ENCODE assay signal across 13 cellular contexts in genomic region chr14:58919262-58919661, GRCh38.
DNase-seq lines count a peak whose midpoint lies in the region; ATAC-seq and TF ChIP-seq lines count a peak whose summit lies in the region.
"Had no signal": no experiment of that assay in that cellular context is flagged by ENCODE, and none has a peak within 500 bp of the region (broad histone marks: within the 10 kb centered on the region; RNA-seq: fewer than 3 reads in every experiment).

No MANE protein-coding gene starts in this region.

- no CpG with 5 or more reads among the region's 5 CpGs for WGBS in IMR-90 (ENCODE audit: extremely low coverage in 2 of 2, insufficient read length in 1 of 2), 2 experiments

- no peak for TF ChIP-seq CTCF in IMR-90 (conservative IDR thresholded peaks at IDR 0.05; ENCODE audit: low read depth, low read length)
- no peak for TF ChIP-seq CTCF in fibroblast of villous mesenchyme (IDR thresholded peaks at IDR 0.05; ENCODE audit: insufficient read depth, low read depth, low read length)

- no peak for ATAC-seq in IMR-90 (ENCODE audit: low read depth)
- ATAC-seq in HG03139 (IDR thresholded peaks at IDR 0.05; ENCODE audit: unreplicated experiment) = no peak
- ATAC-seq in GM19455 (IDR thresholded peaks at IDR 0.05; ENCODE audit: unreplicated experiment) = no peak
- ATAC-seq in HG03565 (IDR thresholded peaks at IDR 0.05; ENCODE audit: unreplicated experiment) = no peak
- ATAC-seq in GM18907 (IDR thresholded peaks at IDR 0.05; ENCODE audit: unreplicated experiment) = no peak
- ATAC-seq: sciatic nerve; stimulated activated effector memory CD8-positive, alpha-beta T cell treated with anti-CD3 and anti-CD28 coated beads, Interleukin-12 subunit alpha, Interleukin-12 subunit beta, amount 100 ng/mL, for 72 hours had no signal

- H3K79me1 ChIP-seq in IMR-90 (ENCODE audit: low read depth in 1 of 2, low read length in 2 of 2) = no peaks in the 10 kb centered on the region

- H2BK15ac ChIP-seq in IMR-90 (ENCODE audit: low read depth, low read length) = no peak overlapping the region

- intact Hi-C loops in IMR-90 (cut with micrococcal nuclease) = no loop called here

- H2BK120ac ChIP-seq in IMR-90 (ENCODE audit: low read depth, low read length) = no peak overlapping the region; the same call in 1 of the 2 replicates

- no peaks in the 10 kb centered on the region for H3K9me3 ChIP-seq in IMR-90 (ENCODE audit: control insufficient read depth, insufficient read depth, low read length)
- H3K9me3 ChIP-seq: upper lobe of left lung had no signal

- no peak overlapping the region for H2BK20ac ChIP-seq in IMR-90 (ENCODE audit: low read depth, low read length)

- H4K91ac ChIP-seq in IMR-90 (ENCODE audit: insufficient read depth, low read depth, low read length) = no peak overlapping the region

- no peak overlapping the region for H3K56ac ChIP-seq in IMR-90 (ENCODE audit: extremely low read depth, insufficient read depth, low read length)

- peak overlapping the region; percentile 79; the same call in 1 of the 2 replicates for H3K14ac ChIP-seq in IMR-90 (replicated peaks; ENCODE audit: low read depth, low read length)

- POLR2A ChIA-PET in IMR-90 (lab: Charles Lee; ENCODE audit: unreplicated experiment) = no interaction called here

- H3K4me3 ChIP-seq in IMR-90 (ENCODE audit: insufficient read depth, low read depth, low read length) = no peak overlapping the region
- H3K4me3 ChIP-seq in fibroblast of villous mesenchyme (ENCODE audit: low read depth, low read length) = no peak overlapping the region
- H3K4me3 ChIP-seq: SK-N-MC, upper lobe of left lung had no signal

- H2AFZ ChIP-seq in IMR-90 (replicated peaks; ENCODE audit: low read length, poor library complexity) = peak overlapping the region; percentile 1

- TF ChIP-seq RAD21 in IMR-90 (IDR thresholded peaks at IDR 0.05; ENCODE audit: low read length) = no peak

- H3K27ac ChIP-seq in IMR-90 (ENCODE audit: insufficient read depth, low read length) = no peak overlapping the region
- H3K27ac ChIP-seq: SK-N-MC, upper lobe of left lung had no signal

- no peak overlapping the region for H2BK5ac ChIP-seq in IMR-90 (ENCODE audit: low read depth, low read length, poor library complexity, severe bottlenecking)

- H3K9me1 ChIP-seq in IMR-90 (ENCODE audit: insufficient read depth, low read length) = peaks cover 4% of the 10 kb centered on the region; the same call in 1 of the 2 replicates

- H3K23ac ChIP-seq in IMR-90 (ENCODE audit: low read depth, low read length) = 0 out of 2 replicates have a peak overlapping the region, but pooled peaks have one; percentile 15

- no peaks in the 10 kb centered on the region for H3K27me3 ChIP-seq in IMR-90 (ENCODE audit: control insufficient read depth, insufficient read depth, low read length)
- H3K27me3 ChIP-seq: upper lobe of left lung had no signal

- no peaks in the 10 kb centered on the region for H4K20me1 ChIP-seq in IMR-90 (ENCODE audit: insufficient read depth, low read length)

- peaks cover 3% of the 10 kb centered on the region for H3K4me1 ChIP-seq in IMR-90 (ENCODE audit: control insufficient read depth, insufficient read depth, low read length)
- H3K4me1 ChIP-seq: upper lobe of left lung had no signal

- DNase-seq in DMS 273 (lab: John Stamatoyannopoulos, UW; ENCODE audit: unreplicated experiment) (peak; percentile 89), IMR-90 (peak; percentile 31), NCI-H524 (lab: John Stamatoyannopoulos, UW) (peak; percentile 84 to 95), fibroblast of villous mesenchyme (ENCODE audit: low read depth) (peak; percentile 75)
- DNase-seq: activated CD4-positive, alpha-beta memory T cell treated with anti-CD3 and anti-CD28 coated beads, Interleukin-2, amount 10 ng/mL, durations not matched to agents 7 days and 5 days; upper lobe of left lung had no signal

- CTCF ChIA-PET in IMR-90 (lab: Yijun Ruan, JAX) = no interaction called here

- in situ Hi-C loops in IMR-90 (cut with MboI; ENCODE audit: low sequenced_read_pairs) = no loop called here

- peak overlapping the region; percentile 31; the same call in 1 of the 2 replicates for H3K4ac ChIP-seq in IMR-90 (ENCODE audit: low read depth, low read length)

- H3K18ac ChIP-seq in IMR-90 (ENCODE audit: low read depth, low read length) = no peak overlapping the region

- no peak for TF ChIP-seq POLR2A in IMR-90 (IDR thresholded peaks at IDR 0.05; ENCODE audit: low read depth, low read length)

- no peak overlapping the region for H4K5ac ChIP-seq in IMR-90 (ENCODE audit: low read depth, low read length)

- no peak overlapping the region for H3K9ac ChIP-seq in IMR-90 (ENCODE audit: low read depth, low read length)

- H2AK9ac ChIP-seq in IMR-90 (replicated peaks; ENCODE audit: low read depth, low read length, poor library complexity) = no peak overlapping the region

- no peak overlapping the region for H3K4me2 ChIP-seq in IMR-90 (ENCODE audit: low read depth, low read length)

- H2AK5ac ChIP-seq in IMR-90 (ENCODE audit: low read depth, low read length) = no peak overlapping the region

- no TSS peak for BruUV-seq in IMR-90 (replicated peaks; lab: Mats Ljungman, UMichigan)

- H4K8ac ChIP-seq in IMR-90 (ENCODE audit: low read depth in 2 of 2, low read length in 2 of 2) = no peak overlapping the region

- H3K36me3 ChIP-seq in IMR-90 (ENCODE audit: control insufficient read depth, insufficient read depth, low read length) = no peaks in the 10 kb centered on the region
- H3K36me3 ChIP-seq: upper lobe of left lung had no signal

- dilution Hi-C loops in IMR-90 (cut with HindIII; ENCODE audit: low sequenced_read_pairs, unreplicated experiment) = no loop called here

TF ChIP-seq in IMR-90, 13 proteins besides CTCF, POLR2A, EP300 and RAD21:
- TF ChIP-seq RCOR1 (IDR thresholded peaks at IDR 0.05; ENCODE audit: insufficient replicate concordance, low read length) (no peak), BHLHE40 (IDR thresholded peaks at IDR 0.05; ENCODE audit: low read depth, low read length) (no peak), RFX5 (IDR thresholded peaks at IDR 0.05; ENCODE audit: low read depth, low read length) (no peak), MXI1 (IDR thresholded peaks at IDR 0.05; ENCODE audit: borderline replicate concordance, low read depth, low read length) (no peak), ELK1 (IDR thresholded peaks at IDR 0.05; ENCODE audit: borderline replicate concordance, low read depth, low read length) (no peak), SMC3 (IDR thresholded peaks at IDR 0.05; ENCODE audit: low read depth, low read length) (no peak), CHD1 (IDR thresholded peaks at IDR 0.05; ENCODE audit: low read depth, low read length) (no peak), USF2 (IDR thresholded peaks at IDR 0.05; ENCODE audit: low read depth, low read length) (no peak)

Comparison
In these comparisons a context has a peak if more than half of its experiments do, and no peak if none do; other contexts are left out.
1. DNase-seq: peak in every context shown above with its lines; median percentile 90 in NCI-H524; 89 in DMS 273; 75 in fibroblast of villous mesenchyme; 31 in IMR-90.